8 cellular contexts compared by ENCODE assay signal in the genomic region with DNA sequence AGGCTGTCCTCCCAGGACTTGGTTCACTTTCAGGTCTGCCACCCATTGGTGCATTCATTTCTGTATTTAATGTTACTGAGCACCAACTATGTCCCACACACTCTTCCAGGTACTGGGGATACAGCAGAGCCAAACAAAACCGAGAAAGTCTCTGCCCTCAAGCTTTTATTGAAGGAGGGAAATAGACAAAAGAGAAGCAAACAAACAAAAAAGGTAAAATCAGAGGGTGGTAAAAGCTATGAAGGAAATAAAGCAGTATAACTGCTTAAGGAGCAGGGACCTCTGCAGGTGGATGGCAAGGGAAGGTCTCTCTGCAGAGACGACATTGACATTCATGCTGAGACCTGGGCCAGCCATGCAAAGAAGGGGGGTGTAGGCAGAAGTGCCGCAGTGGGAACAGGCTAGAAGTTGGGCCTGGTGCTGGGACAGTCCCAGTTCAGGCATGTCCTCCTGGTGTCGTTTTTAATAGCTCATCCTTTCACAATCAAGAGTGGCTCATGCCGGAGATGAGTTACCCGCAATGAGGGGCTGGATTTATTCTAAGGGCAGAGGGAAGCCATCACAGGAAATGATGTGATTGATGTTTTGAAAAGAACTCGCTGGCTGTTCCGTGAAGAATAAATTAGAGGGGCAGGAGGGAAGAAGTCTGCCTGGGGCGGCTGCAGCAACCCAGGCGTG.
DNase-seq lines count a peak whose midpoint lies in the region; ATAC-seq and TF ChIP-seq lines count a peak whose summit lies in the region.

No MANE protein-coding gene starts in this region.

- no peaks in the 10 kb centered on the region for H3F3A ChIP-seq in OCI-LY1 (ENCODE audit: insufficient read depth, low read length)

- peaks cover 68% of the 10 kb centered on the region for H3K4me1 Mint-ChIP-seq in activated T-helper 2 cell treated with anti-CD3 and anti-CD28 coated beads, Interferon-gamma antibody, Interleukin-2, Interleukin-4, amounts not matched to agents 10 μg/mL and 5 μg/mL and 100 μg/mL, durations not matched to agents 14 hours and 24 hours and 36 hours (ENCODE audit: low read depth)

- H3K27me3 ChIP-seq in OCI-LY1 (ENCODE audit: insufficient read depth, low read length), result no peaks in the 10 kb centered on the region

- no peaks in the 10 kb centered on the region for H3K27me3 Mint-ChIP-seq in activated T-helper 2 cell treated with anti-CD3 and anti-CD28 coated beads, Interferon-gamma antibody, Interleukin-2, Interleukin-4, amounts not matched to agents 10 μg/mL and 5 μg/mL and 100 μg/mL, durations not matched to agents 14 hours and 24 hours and 36 hours (ENCODE audit: low read depth)

- H4K20me1 ChIP-seq in OCI-LY1 (ENCODE audit: insufficient read depth, low read length), result no peaks in the 10 kb centered on the region

- peak overlapping the region; percentile 57 for H3K9ac ChIP-seq in OCI-LY1 (ENCODE audit: low read length)

- H3K27ac ChIP-seq in OCI-LY1 (ENCODE audit: low read depth, low read length, poor library complexity, severe bottlenecking), result peak overlapping the region; percentile 61

- peaks cover 18% of the 10 kb centered on the region for H3K4me1 ChIP-seq in OCI-LY1 (ENCODE audit: insufficient read depth, low read length, severe bottlenecking)

- no peak overlapping the region for H2AFZ ChIP-seq in OCI-LY1 (ENCODE audit: low read length)

- H3K9me3 ChIP-seq in OCI-LY1 (ENCODE audit: low read length), result no peaks in the 10 kb centered on the region

- peak overlapping the region; percentile 78 for H3K4me3 Mint-ChIP-seq in activated T-helper 2 cell treated with anti-CD3 and anti-CD28 coated beads, Interferon-gamma antibody, Interleukin-2, Interleukin-4, amounts not matched to agents 10 μg/mL and 5 μg/mL and 100 μg/mL, durations not matched to agents 14 hours and 24 hours and 36 hours (ENCODE audit: low read depth)

- H3K79me2 ChIP-seq in OCI-LY1 (ENCODE audit: insufficient read depth, low read length), result no peaks in the 10 kb centered on the region

- peak overlapping the region; percentile 60 for H3K4me2 ChIP-seq in OCI-LY1 (ENCODE audit: low read length)

- H3K36me3 ChIP-seq in OCI-LY1 (ENCODE audit: insufficient read depth, low read length), result no peaks in the 10 kb centered on the region

- peak; percentile 35 for ATAC-seq in HG02642 (IDR thresholded peaks at IDR 0.05; ENCODE audit: poor library complexity, unreplicated experiment)
- ATAC-seq in Right ventricle myocardium superior (ENCODE audit: poor library complexity), result peak; percentile 22
- no peak for ATAC-seq in HG02571 (IDR thresholded peaks at IDR 0.05; ENCODE audit: unreplicated experiment)

- H3K36me3 Mint-ChIP-seq in activated T-helper 2 cell treated with anti-CD3 and anti-CD28 coated beads, Interferon-gamma antibody, Interleukin-2, Interleukin-4, amounts not matched to agents 10 μg/mL and 5 μg/mL and 100 μg/mL, durations not matched to agents 14 hours and 24 hours and 36 hours (ENCODE audit: low read depth), result no peaks in the 10 kb centered on the region

- H3K9me2 ChIP-seq in OCI-LY1 (ENCODE audit: low read depth, low read length), result no peaks in the 10 kb centered on the region

- no peaks in the 10 kb centered on the region for H3K9me3 Mint-ChIP-seq in activated T-helper 2 cell treated with anti-CD3 and anti-CD28 coated beads, Interferon-gamma antibody, Interleukin-2, Interleukin-4, amounts not matched to agents 10 μg/mL and 5 μg/mL and 100 μg/mL, durations not matched to agents 14 hours and 24 hours and 36 hours

- TF ChIP-seq CTCF in GM12875 (IDR thresholded peaks at IDR 0.05; ENCODE audit: borderline replicate concordance, insufficient read depth, low read depth, low read length) (no peak), OCI-LY1 (IDR thresholded peaks at IDR 0.05; ENCODE audit: low read length) (no peak)

- intact Hi-C loops in activated T-helper 2 cell treated with anti-CD3 and anti-CD28 coated beads, Interferon-gamma antibody, Interleukin-2, Interleukin-4, amounts not matched to agents 10 μg/mL and 5 μg/mL and 100 μg/mL, durations not matched to agents 14 hours and 24 hours and 36 hours (cut with micrococcal nuclease), result loop anchor here (1.0 to 2.0 kb wide), 9 partner anchors 8 to 143 kb away; a partner anchor contains a TSS
- intact Hi-C loops in Right ventricle myocardium superior (cut with DNase I), result loop anchor here (2.0 to 5.0 kb wide), 3 partner anchors 37 to 92 kb away; a partner anchor contains a TSS

- H3K27ac Mint-ChIP-seq in activated T-helper 2 cell treated with anti-CD3 and anti-CD28 coated beads, Interferon-gamma antibody, Interleukin-2, Interleukin-4, amounts not matched to agents 10 μg/mL and 5 μg/mL and 100 μg/mL, durations not matched to agents 14 hours and 24 hours and 36 hours, result peak overlapping the region; percentile 96

- H3K4me3 ChIP-seq in GM12875 (ENCODE audit: low read depth, low read length) (peak overlapping the region; percentile 50), OCI-LY1 (ENCODE audit: low read depth, low read length, poor library complexity, severe bottlenecking) (peak overlapping the region; percentile 56)

- DNase-seq in activated T-helper 2 cell treated with anti-CD3 and anti-CD28 coated beads, Interferon-gamma antibody, Interleukin-2, Interleukin-4, amounts not matched to agents 10 μg/mL and 5 μg/mL and 100 μg/mL, durations not matched to agents 14 hours and 24 hours and 36 hours (ENCODE audit: low spot score), result peak; percentile 53
- peak; percentile 54 for DNase-seq in Right ventricle myocardium superior
- peak; percentile 90 for DNase-seq in retina
- DNase-seq in iPS-NIHi7 (ENCODE audit: extremely low spot score), result no peak
